In the genomic region with DNA sequence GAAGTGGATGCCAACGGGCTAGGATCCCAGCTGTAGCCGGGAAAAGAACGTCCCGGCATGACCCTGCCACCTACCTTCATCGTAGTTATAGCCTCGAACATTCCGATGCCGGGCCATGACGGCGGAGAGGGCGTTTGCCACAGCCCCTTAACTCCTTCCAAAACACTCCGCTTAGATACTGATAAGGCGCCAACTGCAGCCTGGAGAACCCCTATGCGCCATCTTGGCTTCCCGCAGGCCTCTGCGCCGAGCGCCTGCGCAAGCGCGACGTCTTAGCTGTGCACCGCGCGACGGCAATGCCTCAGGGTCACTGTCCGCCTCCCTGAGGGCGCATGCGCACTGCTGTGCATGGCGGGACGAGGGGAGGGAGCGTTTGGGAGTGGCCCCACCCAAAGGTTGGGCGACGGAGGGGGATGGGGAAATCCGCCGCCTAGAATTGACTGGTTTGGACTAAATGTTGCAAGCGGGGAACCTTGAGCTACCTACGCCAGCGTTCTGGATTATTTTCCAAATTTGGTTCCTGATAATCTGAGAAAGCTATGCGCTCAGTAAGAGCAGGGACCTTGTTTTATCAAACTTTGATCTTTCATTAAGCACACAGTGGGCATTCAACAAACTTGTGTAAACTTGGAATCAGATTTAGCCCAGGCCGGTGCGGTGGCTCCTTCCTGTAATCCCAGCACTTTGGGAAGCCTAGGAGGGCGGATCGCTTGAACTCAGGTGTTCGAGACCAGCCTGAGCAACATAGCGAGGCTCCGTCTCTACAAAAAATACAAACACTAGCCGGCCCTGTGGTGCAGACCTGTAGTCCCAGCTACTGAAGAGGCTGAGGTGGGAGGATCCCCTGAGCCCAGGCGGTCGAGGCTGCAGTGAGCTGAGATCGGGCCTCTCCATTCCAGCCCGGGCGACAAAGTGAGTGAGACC, we compare ENCODE assay signal across 8 cellular contexts.
DNase-seq lines count a peak whose midpoint lies in the region; ATAC-seq and FAIRE-seq lines count a peak whose summit lies in the region.

A gene (minus strand): TSS at position 248 of the 924 bp plus-strand sequence. CDS start 131 bp downstream, at position 117.

- no peaks in the 10 kb centered on the region for H3K9me3 Mint-ChIP-seq in effector memory CD8-positive, alpha-beta T cell

- peak within 1 kb of the TSS; percentile 97 to 99 for H3K27ac Mint-ChIP-seq in effector memory CD8-positive, alpha-beta T cell

- peak; percentile 96 for ATAC-seq in GM21367 (IDR thresholded peaks at IDR 0.05; ENCODE audit: unreplicated experiment)
- ATAC-seq in effector memory CD8-positive, alpha-beta T cell (replicated peaks): peak; percentile 97

- peak; percentile 94 for DNase-seq in COLO829 (ENCODE audit: low spot score)
- DNase-seq in HTR-8/SVneo (ENCODE audit: insufficient read length, low spot score): peak; percentile 98
- peak; percentile 95 for DNase-seq in NOMO-1 treated with dmso at 0.1 percent for 144 hours (lab: John Stamatoyannopoulos, UW; ENCODE audit: unreplicated experiment)
- DNase-seq in activated CD8-positive, alpha-beta memory T cell treated with anti-CD3 and anti-CD28 coated beads for 48 hours (ENCODE audit: low read depth in 2 of 3, low spot score in 2 of 3): peak; percentile 87 to 99 (median 91)
- DNase-seq in effector memory CD8-positive, alpha-beta T cell: peak; percentile 91 to 93 (median 92)
- DNase-seq in medulla oblongata (ENCODE audit: extremely low spot score): peak; percentile 98
- peak; percentile 92 for DNase-seq in stimulated activated CD8-positive, alpha-beta memory T cell treated with anti-CD3 and anti-CD28 coated beads, Interleukin-12 subunit alpha, Interleukin-12 subunit beta, amount 100 ng/mL, for 1 hour (ENCODE audit: low read depth)

- peaks cover 0 to 13% of the 10 kb centered on the region in 2 donors for H3K27me3 Mint-ChIP-seq in effector memory CD8-positive, alpha-beta T cell

- H3K36me3 Mint-ChIP-seq in effector memory CD8-positive, alpha-beta T cell (ENCODE audit: insufficient read depth): peaks cover 8% of the 10 kb centered on the region

- FAIRE-seq in HTR-8/SVneo (lab: Jason Lieb, UNC): peak; percentile 97

- peaks cover 17 to 37% of the 10 kb centered on the region in 2 donors for H3K4me1 Mint-ChIP-seq in effector memory CD8-positive, alpha-beta T cell (ENCODE audit: low read depth in 2 of 2)

- H3K4me3 Mint-ChIP-seq in effector memory CD8-positive, alpha-beta T cell: peak within 1 kb of the TSS; percentile 94 to 99

Comparison
In these comparisons a context has a peak if more than half of its experiments do, and no peak if none do; other contexts are left out.
1. Peak in every context shown above with its lines: DNase-seq and ATAC-seq.